In the genomic region with DNA sequence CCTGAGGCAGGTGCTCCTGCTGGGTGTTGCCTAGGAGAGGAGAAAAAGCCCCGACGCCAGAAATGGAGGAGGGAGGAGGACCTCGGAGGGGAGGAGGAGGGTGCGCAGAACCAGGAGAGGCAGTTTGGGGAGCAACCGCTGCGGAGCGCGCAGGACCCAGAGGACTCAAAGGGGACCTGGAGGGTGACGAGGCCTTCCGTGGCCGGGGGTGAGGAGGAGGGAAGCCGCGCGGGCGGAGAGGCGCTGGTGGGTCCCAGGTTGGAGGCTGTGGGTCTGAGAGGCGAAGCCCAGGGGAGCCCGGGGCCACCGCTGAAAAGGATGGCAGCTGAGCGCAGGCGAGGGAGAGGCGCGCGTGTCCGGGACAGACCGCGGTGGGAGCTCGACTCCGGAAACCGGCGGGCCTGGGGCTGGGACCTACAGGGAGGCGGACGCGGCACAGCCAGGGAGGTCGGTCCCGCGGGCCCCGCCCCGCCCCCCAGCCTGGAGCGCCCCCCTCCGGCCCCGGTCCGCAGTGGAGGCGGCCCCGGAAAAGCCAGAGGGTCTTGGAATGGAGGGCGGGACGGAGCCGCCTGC, we compare ENCODE assay signal across 1 cellular context.
A peak's percentile ranks its signal among the peaks of the same experiment; 100 is the strongest.
TF ChIP-seq lines count a peak whose summit lies in the region.

No MANE protein-coding gene starts in this region.

TF ChIP-seq in HEK293, 187 proteins besides CTCF, POLR2A, EP300 and RAD21 (continued from another document):
- TF ChIP-seq EGR2 (tag by site-specific recombination; IDR thresholded peaks at IDR 0.05; ENCODE audit: low read depth) (peak; percentile 27; the same call in 1 of the 2 replicates), ZNF621 (tag by site-specific recombination; IDR thresholded peaks at IDR 0.05) (no peak), ZNF350 (tag by site-specific recombination; IDR thresholded peaks at IDR 0.05) (no peak), ZNF561 (tag by site-specific recombination; IDR thresholded peaks at IDR 0.05; ENCODE audit: borderline replicate concordance) (no peak), ZBTB17 (tag by site-specific recombination; IDR thresholded peaks at IDR 0.05) (0 out of 2 replicates have a peak, but pooled peaks have one; percentile 23), ZIC2 (tag by site-specific recombination; IDR thresholded peaks at IDR 0.05) (peak; percentile 33), ZNF510 (tag by site-specific recombination; IDR thresholded peaks at IDR 0.05; ENCODE audit: insufficient replicate concordance) (no peak), HOXA7 (CRISPR knock-in tag; IDR thresholded peaks at IDR 0.05; ENCODE audit: borderline replicate concordance) (no peak), ZNF571 (tag by site-specific recombination; IDR thresholded peaks at IDR 0.05) (no peak), ZBTB8A (tag by site-specific recombination; IDR thresholded peaks at IDR 0.05) (peak; percentile 50), YY2 (tag by site-specific recombination; IDR thresholded peaks at IDR 0.05) (no peak), ZXDB (tag by site-specific recombination; IDR thresholded peaks at IDR 0.05) (0 out of 2 replicates have a peak, but pooled peaks have one; percentile 39), KLF16 (tag by site-specific recombination; IDR thresholded peaks at IDR 0.05) (peak; percentile 37; the same call in 1 of the 2 replicates), ZNF2 (tag by site-specific recombination; IDR thresholded peaks at IDR 0.05) (no peak)
- TF ChIP-seq, protein P1, sequence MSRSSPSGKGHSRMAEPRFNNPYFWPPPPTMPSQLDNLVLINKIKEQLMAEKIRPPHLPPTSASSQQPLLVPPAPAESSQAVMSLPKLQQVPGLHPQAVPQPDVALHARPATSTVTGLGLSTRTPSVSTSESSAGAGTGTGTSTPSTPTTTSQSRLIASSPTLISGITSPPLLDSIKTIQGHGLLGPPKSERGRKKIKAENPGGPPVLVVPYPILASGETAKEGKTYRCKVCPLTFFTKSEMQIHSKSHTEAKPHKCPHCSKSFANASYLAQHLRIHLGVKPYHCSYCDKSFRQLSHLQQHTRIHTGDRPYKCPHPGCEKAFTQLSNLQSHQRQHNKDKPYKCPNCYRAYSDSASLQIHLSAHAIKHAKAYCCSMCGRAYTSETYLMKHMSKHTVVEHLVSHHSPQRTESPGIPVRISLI (tag by site-specific recombination; IDR thresholded peaks at IDR 0.05): no peak
- TF ChIP-seq, protein P2, sequence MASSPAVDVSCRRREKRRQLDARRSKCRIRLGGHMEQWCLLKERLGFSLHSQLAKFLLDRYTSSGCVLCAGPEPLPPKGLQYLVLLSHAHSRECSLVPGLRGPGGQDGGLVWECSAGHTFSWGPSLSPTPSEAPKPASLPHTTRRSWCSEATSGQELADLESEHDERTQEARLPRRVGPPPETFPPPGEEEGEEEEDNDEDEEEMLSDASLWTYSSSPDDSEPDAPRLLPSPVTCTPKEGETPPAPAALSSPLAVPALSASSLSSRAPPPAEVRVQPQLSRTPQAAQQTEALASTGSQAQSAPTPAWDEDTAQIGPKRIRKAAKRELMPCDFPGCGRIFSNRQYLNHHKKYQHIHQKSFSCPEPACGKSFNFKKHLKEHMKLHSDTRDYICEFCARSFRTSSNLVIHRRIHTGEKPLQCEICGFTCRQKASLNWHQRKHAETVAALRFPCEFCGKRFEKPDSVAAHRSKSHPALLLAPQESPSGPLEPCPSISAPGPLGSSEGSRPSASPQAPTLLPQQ (tag by site-specific recombination; IDR thresholded peaks at IDR 0.05): peak; percentile 96
- TF ChIP-seq, protein P3, sequence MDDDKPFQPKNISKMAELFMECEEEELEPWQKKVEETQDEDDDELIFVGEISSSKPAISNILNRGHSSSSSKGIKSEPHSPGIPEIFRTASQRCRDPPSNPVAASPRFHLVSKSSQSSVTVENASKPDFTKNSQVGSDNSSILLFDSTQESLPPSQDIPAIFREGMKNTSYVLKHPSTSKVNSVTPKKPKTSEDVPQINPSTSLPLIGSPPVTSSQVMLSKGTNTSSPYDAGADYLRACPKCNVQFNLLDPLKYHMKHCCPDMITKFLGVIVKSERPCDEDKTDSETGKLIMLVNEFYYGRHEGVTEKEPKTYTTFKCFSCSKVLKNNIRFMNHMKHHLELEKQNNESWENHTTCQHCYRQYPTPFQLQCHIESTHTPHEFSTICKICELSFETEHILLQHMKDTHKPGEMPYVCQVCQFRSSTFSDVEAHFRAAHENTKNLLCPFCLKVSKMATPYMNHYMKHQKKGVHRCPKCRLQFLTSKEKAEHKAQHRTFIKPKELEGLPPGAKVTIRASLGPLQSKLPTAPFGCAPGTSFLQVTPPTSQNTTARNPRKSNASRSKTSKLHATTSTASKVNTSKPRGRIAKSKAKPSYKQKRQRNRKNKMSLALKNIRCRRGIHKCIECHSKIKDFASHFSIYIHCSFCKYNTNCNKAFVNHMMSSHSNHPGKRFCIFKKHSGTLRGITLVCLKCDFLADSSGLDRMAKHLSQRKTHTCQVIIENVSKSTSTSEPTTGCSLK (tag by site-specific recombination; IDR thresholded peaks at IDR 0.05): no peak
- TF ChIP-seq, protein P4, sequence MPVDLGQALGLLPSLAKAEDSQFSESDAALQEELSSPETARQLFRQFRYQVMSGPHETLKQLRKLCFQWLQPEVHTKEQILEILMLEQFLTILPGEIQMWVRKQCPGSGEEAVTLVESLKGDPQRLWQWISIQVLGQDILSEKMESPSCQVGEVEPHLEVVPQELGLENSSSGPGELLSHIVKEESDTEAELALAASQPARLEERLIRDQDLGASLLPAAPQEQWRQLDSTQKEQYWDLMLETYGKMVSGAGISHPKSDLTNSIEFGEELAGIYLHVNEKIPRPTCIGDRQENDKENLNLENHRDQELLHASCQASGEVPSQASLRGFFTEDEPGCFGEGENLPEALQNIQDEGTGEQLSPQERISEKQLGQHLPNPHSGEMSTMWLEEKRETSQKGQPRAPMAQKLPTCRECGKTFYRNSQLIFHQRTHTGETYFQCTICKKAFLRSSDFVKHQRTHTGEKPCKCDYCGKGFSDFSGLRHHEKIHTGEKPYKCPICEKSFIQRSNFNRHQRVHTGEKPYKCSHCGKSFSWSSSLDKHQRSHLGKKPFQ (tag by site-specific recombination; IDR thresholded peaks at IDR 0.05): no peak
- TF ChIP-seq, protein P5, sequence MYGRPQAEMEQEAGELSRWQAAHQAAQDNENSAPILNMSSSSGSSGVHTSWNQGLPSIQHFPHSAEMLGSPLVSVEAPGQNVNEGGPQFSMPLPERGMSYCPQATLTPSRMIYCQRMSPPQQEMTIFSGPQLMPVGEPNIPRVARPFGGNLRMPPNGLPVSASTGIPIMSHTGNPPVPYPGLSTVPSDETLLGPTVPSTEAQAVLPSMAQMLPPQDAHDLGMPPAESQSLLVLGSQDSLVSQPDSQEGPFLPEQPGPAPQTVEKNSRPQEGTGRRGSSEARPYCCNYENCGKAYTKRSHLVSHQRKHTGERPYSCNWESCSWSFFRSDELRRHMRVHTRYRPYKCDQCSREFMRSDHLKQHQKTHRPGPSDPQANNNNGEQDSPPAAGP (tag by site-specific recombination; IDR thresholded peaks at IDR 0.05): peak; percentile 65; the same call in 1 of the 2 replicates
- TF ChIP-seq, protein P6, sequence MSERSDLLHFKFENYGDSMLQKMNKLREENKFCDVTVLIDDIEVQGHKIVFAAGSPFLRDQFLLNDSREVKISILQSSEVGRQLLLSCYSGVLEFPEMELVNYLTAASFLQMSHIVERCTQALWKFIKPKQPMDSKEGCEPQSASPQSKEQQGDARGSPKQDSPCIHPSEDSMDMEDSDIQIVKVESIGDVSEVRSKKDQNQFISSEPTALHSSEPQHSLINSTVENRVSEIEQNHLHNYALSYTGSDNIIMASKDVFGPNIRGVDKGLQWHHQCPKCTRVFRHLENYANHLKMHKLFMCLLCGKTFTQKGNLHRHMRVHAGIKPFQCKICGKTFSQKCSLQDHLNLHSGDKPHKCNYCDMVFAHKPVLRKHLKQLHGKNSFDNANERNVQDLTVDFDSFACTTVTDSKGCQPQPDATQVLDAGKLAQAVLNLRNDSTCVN (tag by site-specific recombination; optimal IDR thresholded peaks at IDR 0.05): peak; percentile 81
